8 cellular contexts compared by ENCODE assay signal in the genomic region with DNA sequence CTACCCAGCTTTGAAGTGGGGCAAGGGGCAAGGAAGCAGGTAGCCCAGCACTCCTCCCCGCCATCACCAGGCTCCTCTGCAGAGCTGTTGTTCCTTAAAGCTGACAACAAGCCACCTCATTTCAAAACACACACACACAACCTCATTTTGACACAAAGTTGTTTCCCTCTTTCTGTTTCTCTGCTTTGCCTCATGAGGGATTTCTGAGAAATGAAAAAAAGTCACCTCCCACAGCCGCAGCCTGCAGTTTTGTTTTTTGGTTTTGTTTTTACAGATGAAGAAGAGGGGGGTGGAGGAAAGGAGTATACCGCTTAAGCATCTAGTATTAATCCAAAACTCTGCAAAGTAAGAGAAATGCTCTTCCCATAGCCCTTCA. TPM values are rescaled to one million over a fixed set of nuclear protein-coding genes. Genes with fewer than 3 reads are reported as not detected.
DNase-seq lines count a peak whose midpoint lies in the region; ATAC-seq, FAIRE-seq and TF ChIP-seq lines count a peak whose summit lies in the region.

No MANE protein-coding gene starts in this region.

- peaks cover 4% of the 10 kb centered on the region; the same call in 1 of the 2 replicates for H3K79me2 ChIP-seq in H9 (ENCODE audit: insufficient read depth, low read length)
- H3K79me2 ChIP-seq in SU-DHL-6 (ENCODE audit: insufficient read depth, low read length) = peaks cover 19% of the 10 kb centered on the region; the same call in 1 of the 2 replicates
- H3K79me2 ChIP-seq in mammary epithelial cell (ENCODE audit: insufficient read depth, low read length) = peaks cover 38% of the 10 kb centered on the region

- H3K27me3 Mint-ChIP-seq in H9 (ENCODE audit: low read depth) = no peaks in the 10 kb centered on the region; the same call in 1 of the 2 replicates

- no peak for ATAC-seq in HG02884 (IDR thresholded peaks at IDR 0.05; ENCODE audit: unreplicated experiment)

- DNase-seq in H9 (peak; percentile 31), mammary epithelial cell (no peak), frontal cortex (ENCODE audit: low spot score in 2 of 2) (no peak)

- BruUV-seq in mammary epithelial cell (replicated peaks; lab: Mats Ljungman, UMichigan) = no TSS peak

- H3K4me3 Mint-ChIP-seq in H9 = peak overlapping the region; percentile 54 to 70

- H4K20me1 ChIP-seq in H9 (ENCODE audit: control insufficient read depth, insufficient read depth, insufficient read length) = no peaks in the 10 kb centered on the region
- no peaks in the 10 kb centered on the region for H4K20me1 ChIP-seq in SU-DHL-6 (ENCODE audit: low read depth, low read length)
- H4K20me1 ChIP-seq in mammary epithelial cell (ENCODE audit: insufficient read depth, low read length) = no peaks in the 10 kb centered on the region

- H3K4me1 ChIP-seq in H9 (ENCODE audit: insufficient read depth, low read length) (peaks cover 14% of the 10 kb centered on the region), mammary epithelial cell (ENCODE audit: insufficient read depth, low read length) (peaks cover 74% of the 10 kb centered on the region), mesodermal cell (ENCODE audit: control insufficient read depth, insufficient read depth, low read length, poor library complexity, severe bottlenecking) (peaks cover 62% of the 10 kb centered on the region), thymus (ENCODE audit: control insufficient read depth, insufficient read depth, low read length) (peaks cover 48% of the 10 kb centered on the region)

- no peaks in the 10 kb centered on the region for H3K36me3 ChIP-seq in SU-DHL-6 (ENCODE audit: low read length)
- H3K36me3 ChIP-seq in mammary epithelial cell (ENCODE audit: insufficient read depth, low read length) = no peaks in the 10 kb centered on the region
- peaks cover 20% of the 10 kb centered on the region for H3K36me3 ChIP-seq in mesodermal cell (ENCODE audit: control insufficient read depth, insufficient read depth, low read length)
- H3K36me3 ChIP-seq in thymus (ENCODE audit: control insufficient read depth, insufficient read depth) = peaks cover 13% of the 10 kb centered on the region

- peak overlapping the region; percentile 96 for H3K27ac ChIP-seq in C4-2B
- peak overlapping the region; percentile 99 for H3K27ac ChIP-seq in H9 (ENCODE audit: insufficient read length, low read depth, low read length)
- peak overlapping the region; percentile 99 for H3K27ac ChIP-seq in SU-DHL-6 (ENCODE audit: low read depth, low read length)
- peak overlapping the region; percentile 88 for H3K27ac ChIP-seq in mammary epithelial cell (ENCODE audit: insufficient read depth, low read depth, low read length)
- peak overlapping the region; percentile 98 for H3K27ac ChIP-seq in mesodermal cell (ENCODE audit: low read depth, low read length, severe bottlenecking)
- peak overlapping the region; percentile 95 for H3K27ac ChIP-seq in thymus (ENCODE audit: low read depth)

- H3K4me1 Mint-ChIP-seq in H9 = peaks cover 59 to 67% of the 10 kb centered on the region in 2 experiments

- peaks cover 85% of the 10 kb centered on the region for H3F3A ChIP-seq in SU-DHL-6 (ENCODE audit: insufficient read depth)

- no peak overlapping the region for H3K23ac ChIP-seq in H9 (ENCODE audit: insufficient read length, low read depth, low read length)

- H3K56ac ChIP-seq in H9 (ENCODE audit: insufficient read length, low read depth, low read length) = peak overlapping the region; percentile 59

- H3K23me2 ChIP-seq in H9 (ENCODE audit: insufficient read length, low read depth, low read length, poor library complexity, severe bottlenecking) = peaks cover 4% of the 10 kb centered on the region

- TF ChIP-seq CTCF in C4-2B (conservative IDR thresholded peaks at IDR 0.05) = no peak
- no peak for TF ChIP-seq CTCF in H9 (conservative IDR thresholded peaks at IDR 0.05)
- TF ChIP-seq CTCF in SU-DHL-6 (IDR thresholded peaks at IDR 0.05; ENCODE audit: insufficient read depth, low read length, poor library complexity, severe bottlenecking) = no peak
- TF ChIP-seq CTCF in mammary epithelial cell (conservative IDR thresholded peaks at IDR 0.05 in 1 of 2, IDR thresholded peaks at IDR 0.05 in 1 of 2; ENCODE audit: extremely low read depth in 1 of 2, insufficient read depth in 1 of 2, low read depth in 1 of 2, low read length in 2 of 2) = no peak

- H3K27ac Mint-ChIP-seq in H9 = peak overlapping the region; percentile 96 to 100 (median 99)

- no peak overlapping the region for H2BK120ac ChIP-seq in H9 (ENCODE audit: low read depth, low read length, poor library complexity, severe bottlenecking)

- H3K4me2 ChIP-seq in H9 (ENCODE audit: insufficient read depth, insufficient read length, low read length) (peak overlapping the region; percentile 63), SU-DHL-6 (ENCODE audit: low read depth, low read length, poor library complexity, severe bottlenecking) (peak overlapping the region; percentile 97), mammary epithelial cell (ENCODE audit: insufficient read depth, low read depth, low read length) (peak overlapping the region; percentile 54)

- H3K4me3 ChIP-seq in SU-DHL-6 (ENCODE audit: insufficient read depth, low read length, poor library complexity, severe bottlenecking) (peak overlapping the region; percentile 32), mammary epithelial cell (replicated peaks in 1 of 3; ENCODE audit: insufficient read depth in 1 of 3, low read depth in 2 of 3, low read length in 3 of 3) (no peak overlapping the region), mesodermal cell (ENCODE audit: extremely low read depth, insufficient read depth, low read length, poor library complexity, severe bottlenecking) (peak overlapping the region; percentile 8), thymus (ENCODE audit: low read length) (peak overlapping the region; percentile 40)

- H3K27me3 ChIP-seq in H9 (ENCODE audit: insufficient read depth, low read length) = no peaks in the 10 kb centered on the region
- no peaks in the 10 kb centered on the region for H3K27me3 ChIP-seq in SU-DHL-6 (ENCODE audit: low read length)
- H3K27me3 ChIP-seq in mammary epithelial cell (ENCODE audit: insufficient read depth, low read length) = no peaks in the 10 kb centered on the region
- H3K27me3 ChIP-seq in thymus (ENCODE audit: control insufficient read depth, insufficient read depth) = no peaks in the 10 kb centered on the region

- H2AK5ac ChIP-seq in H9 (ENCODE audit: insufficient read length, low read length) = peak overlapping the region; percentile 51

- no peak overlapping the region for H4K8ac ChIP-seq in H9 (replicated peaks; ENCODE audit: insufficient read length, low read depth, low read length)

- H2BK15ac ChIP-seq in H9 (ENCODE audit: low read depth, low read length) = no peak overlapping the region

- no peaks in the 10 kb centered on the region for H3K9me2 ChIP-seq in SU-DHL-6 (replicated peaks; ENCODE audit: insufficient read depth, low read length)

- H3K9ac ChIP-seq in H9 (ENCODE audit: extremely low read depth, insufficient read length, low read length) (peak overlapping the region; percentile 65), SU-DHL-6 (ENCODE audit: low read length) (peak overlapping the region; percentile 43), mammary epithelial cell (ENCODE audit: insufficient read depth, low read length) (peak overlapping the region; percentile 56)

- H3K14ac ChIP-seq in H9 (ENCODE audit: insufficient read depth, low read length) = peak overlapping the region; percentile 86; the same call in 1 of the 2 replicates

- peak overlapping the region; percentile 2 for H4K91ac ChIP-seq in H9 (ENCODE audit: insufficient read length, low read depth, low read length)

- intact Hi-C loops in mammary epithelial cell (cut with micrococcal nuclease) = no loop called here

- no peaks in the 10 kb centered on the region for H3K9me3 ChIP-seq in H9 (ENCODE audit: control insufficient read depth, low read depth, low read length)
- H3K9me3 ChIP-seq in SU-DHL-6 (ENCODE audit: insufficient read depth, low read length) = no peaks in the 10 kb centered on the region
- H3K9me3 ChIP-seq in mammary epithelial cell (replicated peaks; ENCODE audit: insufficient read depth, low read length) = no peaks in the 10 kb centered on the region
- no peaks in the 10 kb centered on the region for H3K9me3 ChIP-seq in mesodermal cell (ENCODE audit: control insufficient read depth, low read length)
- no peaks in the 10 kb centered on the region for H3K9me3 ChIP-seq in thymus (ENCODE audit: control insufficient read depth)

- H3K9me3 Mint-ChIP-seq in H9 = no peaks in the 10 kb centered on the region; a peak in 3 of 5 replicates

- in situ Hi-C loops in mammary epithelial cell (cut with MboI; ENCODE audit: low sequenced_read_pairs in 2 of 2) = loop anchor here in 1 of 2 donors (5.0 kb wide), 1 partner anchor 60 kb away; a partner anchor contains a TSS

- dilution Hi-C loops in mammary epithelial cell (cut with HindIII; ENCODE audit: low sequenced_read_pairs) = no loop called here

- peaks cover 4% of the 10 kb centered on the region for H3K79me1 ChIP-seq in H9 (ENCODE audit: insufficient read depth, low read depth, low read length, poor library complexity, severe bottlenecking)

- H4K5ac ChIP-seq in H9 (ENCODE audit: insufficient read length, low read depth, low read length) = peak overlapping the region; percentile 72

- no peak overlapping the region for H2BK20ac ChIP-seq in H9 (ENCODE audit: low read depth, low read length, poor library complexity, severe bottlenecking)

- no peak for FAIRE-seq in frontal cortex (lab: Jason Lieb, UNC)

- H3K4ac ChIP-seq in H9 (ENCODE audit: low read depth, low read length) = no peak overlapping the region; the same call in 1 of the 2 replicates

- CTCF ChIA-PET in mammary epithelial cell (lab: Charles Lee; ENCODE audit: low non-redundant PET) = no interaction called here

- WGBS in H9 (ENCODE audit: extremely low coverage, insufficient read length, low lambda C conversion rate) = no CpG with 5 or more reads among the region's 3 CpGs
- 30% methylated on average over 3 of the region's 3 CpGs for WGBS in mammary epithelial cell (ENCODE audit: low coverage, missing lambda C conversion rate)
- WGBS in mesodermal cell (ENCODE audit: insufficient coverage in 2 of 2), 2 experiments = 86% methylated on average over 1 of the region's 3 CpGs
- under 1% methylated on average over 3 of the region's 3 CpGs for WGBS in thymus

- H2BK5ac ChIP-seq in H9 (ENCODE audit: insufficient read length, low read length) = peak overlapping the region; percentile 85

- no peak overlapping the region for H2AFZ ChIP-seq in H9 (ENCODE audit: low read length)
- H2AFZ ChIP-seq in SU-DHL-6 (ENCODE audit: low read depth, low read length, severe bottlenecking) = no peak overlapping the region
- no peak overlapping the region for H2AFZ ChIP-seq in mammary epithelial cell (ENCODE audit: low read depth, low read length)

- peaks cover 13 to 22% (median 15%) of the 10 kb centered on the region in 3 experiments for H3K36me3 Mint-ChIP-seq in H9 (ENCODE audit: insufficient read depth in 1 of 3, low read depth in 3 of 3)

- H3K18ac ChIP-seq in H9 (ENCODE audit: insufficient read length, low read depth, low read length) = peak overlapping the region; percentile 76

- peak overlapping the region; percentile 72 for H2BK12ac ChIP-seq in H9 (ENCODE audit: insufficient read length, low read depth, low read length)

- H3T11ph ChIP-seq in H9 (ENCODE audit: low read length) = peak overlapping the region; percentile 24

RNA-seq across cellular contexts. Expression of a gene that starts 12.1 kb away (rescaled TPM):
- total RNA-seq in H9 (2021) (247 and 250 TPM in 2 replicates), mammary epithelial cell (100 to 1,000 TPM; 289 to 455 TPM), frontal cortex (110 TPM)
- polyA plus RNA-seq in mammary epithelial cell (126 TPM), thymus (200 TPM)
- polyA minus RNA-seq in mammary epithelial cell = 272 TPM
- 150 TPM for polyA plus RNA-seq in mesodermal cell (2013, experiment 1 of 2)
- polyA plus RNA-seq in mesodermal cell (2013, experiment 2 of 2) = 143 TPM

RNA-seq across cellular contexts. Expression of a gene that starts 18.1 kb away (rescaled TPM):
- total RNA-seq in H9 (2021) (4.6 and 6.1 TPM in 2 replicates), mammary epithelial cell (10 to 100 TPM in 1 of 2 donors, 1 to 10 TPM in 1; 2.9 to 98.0 TPM), frontal cortex (under 0.01 TPM)
- polyA plus RNA-seq in mammary epithelial cell (4.8 TPM), thymus (17.9 TPM)
- polyA minus RNA-seq in mammary epithelial cell = 5.1 TPM
- 6.7 TPM for polyA plus RNA-seq in mesodermal cell (2013, experiment 1 of 2)
- polyA plus RNA-seq in mesodermal cell (2013, experiment 2 of 2) = 7.2 TPM

RNA-seq across cellular contexts. Expression of a gene that starts 51.8 kb away (rescaled TPM):
- total RNA-seq in H9 (2021) (not detected in 2 replicates), mammary epithelial cell (not detected), frontal cortex (0.41 TPM)
- polyA plus RNA-seq in mammary epithelial cell (not detected), thymus (0.16 TPM)
- not detected for polyA minus RNA-seq in mammary epithelial cell
- polyA plus RNA-seq in mesodermal cell (2013, experiment 1 of 2) = not detected
- polyA plus RNA-seq in mesodermal cell (2013, experiment 2 of 2) = not detected

RNA-seq across cellular contexts. Expression of a gene that starts 59.4 kb away (rescaled TPM):
- total RNA-seq in H9 (2021) (0.88 and 1.4 TPM in 2 replicates), mammary epithelial cell (10 to 100 TPM; 12.5 to 16.2 TPM), frontal cortex (0.41 TPM)
- polyA plus RNA-seq in mammary epithelial cell (11.7 TPM), thymus (4.6 TPM)
- polyA minus RNA-seq in mammary epithelial cell = 13.3 TPM
- polyA plus RNA-seq in mesodermal cell (2013, experiment 1 of 2) = 80.5 TPM
- 65.4 TPM for polyA plus RNA-seq in mesodermal cell (2013, experiment 2 of 2)

Comparison
In these comparisons a context has a peak if more than half of its experiments do, and no peak if none do; other contexts are left out.
1. H3K4me3 ChIP-seq: peak in SU-DHL-6 (single experiment), mesodermal cell (single experiment) and thymus (single experiment); none in mammary epithelial cell (0 of 3).
2. Peak in every context shown above with its lines, with median percentiles within 50 percentile points of each other: H3K27ac ChIP-seq, H3K4me2 ChIP-seq and H3K9ac ChIP-seq.